17 cellular contexts compared by ENCODE assay signal in genomic region chr9:98931543-98931942, GRCh38. TPM values are rescaled to one million over a fixed set of nuclear protein-coding genes. Genes with fewer than 3 reads are reported as not detected.
"Had no signal": no experiment of that assay in that cellular context is flagged by ENCODE, and none has a peak within 500 bp of the region (broad histone marks: within the 10 kb centered on the region; RNA-seq: fewer than 3 reads in every experiment).

No MANE protein-coding gene starts in this region.

- H3K27me3 ChIP-seq: colonic mucosa, heart left ventricle, uterus had no signal

- H3K9me3 Mint-ChIP-seq: naive thymus-derived CD4-positive, alpha-beta T cell; type B pancreatic cell had no signal

- H3K36me3 Mint-ChIP-seq: naive thymus-derived CD4-positive, alpha-beta T cell; type B pancreatic cell had no signal

- H3K4me3 ChIP-seq: colonic mucosa, heart left ventricle, uterus had no signal

- DNase-seq: colonic mucosa; dermis blood vessel endothelial cell; foreskin keratinocyte; heart left ventricle; hippocampal formation; kidney glomerular epithelial cell; mammary epithelial cell; naive thymus-derived CD4-positive, alpha-beta T cell; posterior cingulate gyrus; stimulated activated CD4-positive, alpha-beta T cell treated with anti-CD3 and anti-CD28 coated beads, Interleukin-2, amount 100 ng/mL, for 24 hours; stimulated activated CD4-positive, alpha-beta T cell treated with anti-CD3 and anti-CD28 coated beads, Interleukin-4, amount 100 ng/mL, for 4 hours; stimulated activated naive CD4-positive, alpha-beta T cell treated with Interleukin-2 at 50 U/mL for 16 hours; uterus had no signal

- ATAC-seq: foreskin keratinocyte; heart left ventricle; naive thymus-derived CD4-positive, alpha-beta T cell had no signal

- H3K27ac ChIP-seq: colonic mucosa, foreskin keratinocyte, heart left ventricle, neutrophil, uterus had no signal

- H3K27ac Mint-ChIP-seq: naive thymus-derived CD4-positive, alpha-beta T cell; type B pancreatic cell had no signal

- H3K4me1 ChIP-seq: colonic mucosa, foreskin keratinocyte, uterus had no signal

- H3K4me3 Mint-ChIP-seq: naive thymus-derived CD4-positive, alpha-beta T cell; type B pancreatic cell had no signal

- H3K9me3 ChIP-seq: colonic mucosa, heart left ventricle, neutrophil, uterus had no signal

- H3K36me3 ChIP-seq: colonic mucosa, heart left ventricle, neutrophil, uterus had no signal

- H3K4me1 Mint-ChIP-seq: naive thymus-derived CD4-positive, alpha-beta T cell had no signal

RNA-seq across cellular contexts. Expression of gene COL15A1, which starts 12.2 kb away (rescaled TPM):
- total RNA-seq: foreskin keratinocyte, mononuclear cell, pulmonary artery endothelial cell had no signal
- polyA plus RNA-seq: mammary epithelial cell; naive thymus-derived CD4-positive, alpha-beta T cell had no signal
